8 cellular contexts compared by ENCODE assay signal in the genomic region with DNA sequence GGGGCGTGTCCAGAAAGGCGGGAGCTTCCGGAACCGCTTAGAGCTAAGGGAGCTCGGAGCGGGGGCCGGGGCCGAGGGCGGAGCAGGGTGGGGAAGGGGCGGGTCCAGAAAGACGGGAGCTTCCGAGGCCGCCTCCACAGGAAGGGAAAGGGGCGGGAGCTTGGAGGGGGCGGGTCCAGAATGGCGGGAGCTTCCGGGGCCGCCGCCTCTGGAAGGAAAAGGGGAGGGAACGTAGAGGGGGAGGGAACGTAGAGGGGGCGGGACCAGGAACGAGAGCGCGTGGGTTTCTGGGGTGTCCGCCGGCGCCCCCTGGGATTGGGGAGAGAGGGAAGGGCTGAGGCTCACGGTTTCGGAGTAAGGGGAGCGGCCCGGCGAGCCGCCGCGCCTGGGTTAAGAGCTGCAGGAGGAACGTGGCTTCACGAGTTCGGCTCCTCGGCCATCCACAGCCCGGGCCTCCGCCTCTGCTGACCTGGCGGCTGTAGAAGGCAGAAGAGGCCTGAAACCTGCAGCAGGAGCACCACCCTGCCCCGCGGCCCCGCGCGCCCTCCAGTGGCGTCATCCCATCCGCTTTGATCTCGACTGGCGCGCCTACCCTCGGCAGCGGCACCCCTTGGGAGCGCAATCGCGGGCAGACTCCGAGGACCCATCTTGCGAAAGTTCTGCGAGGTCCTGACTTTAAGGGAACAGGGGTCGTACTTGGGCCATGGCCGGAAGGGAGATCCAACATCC. TPM values are rescaled to one million over a fixed set of nuclear protein-coding genes. Genes with fewer than 3 reads are reported as not detected.
DNase-seq lines count a peak whose midpoint lies in the region; ATAC-seq lines count a peak whose summit lies in the region.

No MANE protein-coding gene starts in this region.

- H3K27ac Mint-ChIP-seq in activated T-cell treated with anti-CD3 and anti-CD28 coated beads, Interleukin-2, amount 50 U/mL, for 24 hours, result peak overlapping the region; percentile 97

- peak; percentile 91 for DNase-seq in DMS53 treated with DMSO at 0.1 percent for 48 hours (lab: John Stamatoyannopoulos, UW; ENCODE audit: unreplicated experiment)
- DNase-seq in Jurkat, Clone E6-1 (ENCODE audit: low read depth, low spot score), result peak; percentile 94
- DNase-seq in OCI-M2 (lab: John Stamatoyannopoulos, UW; ENCODE audit: unreplicated experiment), result peak; percentile 84
- DNase-seq in activated T-cell treated with anti-CD3 and anti-CD28 coated beads, Interleukin-2, amount 50 U/mL, for 24 hours, result peak; percentile 98
- DNase-seq in stimulated activated CD8-positive, alpha-beta memory T cell treated with anti-CD3 and anti-CD28 coated beads, Interleukin-7, amount 100 ng/mL, for 1 hour (ENCODE audit: low read depth in 2 of 2), result peak; percentile 95 to 98

- H3K27me3 ChIP-seq in muscle layer of colon (ENCODE audit: control insufficient read depth in 1 of 2, insufficient read depth in 2 of 2, low read length in 2 of 2), result no peaks in the 10 kb centered on the region

- H3K4me1 ChIP-seq in muscle layer of colon (ENCODE audit: insufficient read depth, low read length), result peaks cover 10% of the 10 kb centered on the region

- H3K4me3 Mint-ChIP-seq in activated T-cell treated with anti-CD3 and anti-CD28 coated beads, Interleukin-2, amount 50 U/mL, for 24 hours, result peak overlapping the region; percentile 89

- no peaks in the 10 kb centered on the region for H3K9me3 Mint-ChIP-seq in activated T-cell treated with anti-CD3 and anti-CD28 coated beads, Interleukin-2, amount 50 U/mL, for 24 hours

- ATAC-seq in GM21576 (IDR thresholded peaks at IDR 0.05; ENCODE audit: unreplicated experiment) (peak; percentile 61), esophagus mucosa (peak; percentile 96)

- no peaks in the 10 kb centered on the region for H3K36me3 ChIP-seq in muscle layer of colon (ENCODE audit: insufficient read depth, low read length)

- H3K36me3 Mint-ChIP-seq in activated T-cell treated with anti-CD3 and anti-CD28 coated beads, Interleukin-2, amount 50 U/mL, for 24 hours (ENCODE audit: low read depth), result peaks cover 6% of the 10 kb centered on the region

- H3K27ac ChIP-seq in muscle layer of colon (ENCODE audit: low read depth, low read length), result peak overlapping the region; percentile 97

- no peaks in the 10 kb centered on the region for H3K27me3 Mint-ChIP-seq in activated T-cell treated with anti-CD3 and anti-CD28 coated beads, Interleukin-2, amount 50 U/mL, for 24 hours

- H3K4me3 ChIP-seq in Jurkat, Clone E6-1 (ENCODE audit: low read length), result peak overlapping the region; percentile 64
- peak overlapping the region; percentile 65 to 79 for H3K4me3 ChIP-seq in muscle layer of colon (ENCODE audit: low read depth in 1 of 2, low read length in 2 of 2)

- H3K4me1 Mint-ChIP-seq in activated T-cell treated with anti-CD3 and anti-CD28 coated beads, Interleukin-2, amount 50 U/mL, for 24 hours (ENCODE audit: low read depth), result peaks cover 44% of the 10 kb centered on the region

- H3K9ac ChIP-seq in muscle layer of colon (ENCODE audit: low read length), result peak overlapping the region; percentile 75

- no peaks in the 10 kb centered on the region for H3K9me3 ChIP-seq in muscle layer of colon (ENCODE audit: low read length)

RNA-seq across cellular contexts. Expression of a gene that starts 22.9 kb away (rescaled TPM):
- polyA plus RNA-seq in Jurkat, Clone E6-1 (2012; ENCODE audit: insufficient read depth, insufficient read length), result not detected
- 1.6 TPM for total RNA-seq in esophagus mucosa

RNA-seq across cellular contexts. Expression of a gene that starts 36.2 kb away (rescaled TPM):
- 24.2 TPM for polyA plus RNA-seq in Jurkat, Clone E6-1 (2012; ENCODE audit: insufficient read depth, insufficient read length)
- total RNA-seq in esophagus mucosa, result 6.1 TPM

RNA-seq across cellular contexts. Expression of a gene that starts 36.5 kb away (rescaled TPM):
- 45.8 TPM for polyA plus RNA-seq in Jurkat, Clone E6-1 (2012; ENCODE audit: insufficient read depth, insufficient read length)
- total RNA-seq in esophagus mucosa, result 10.8 TPM

Comparison
In these comparisons a context has a peak if more than half of its experiments do, and no peak if none do; other contexts are left out.
1. Peak in every context shown above with its lines: DNase-seq, ATAC-seq, H3K4me3 ChIP-seq and H3K27ac ChIP-seq.